18 cellular contexts compared by ENCODE assay signal in the genomic region with DNA sequence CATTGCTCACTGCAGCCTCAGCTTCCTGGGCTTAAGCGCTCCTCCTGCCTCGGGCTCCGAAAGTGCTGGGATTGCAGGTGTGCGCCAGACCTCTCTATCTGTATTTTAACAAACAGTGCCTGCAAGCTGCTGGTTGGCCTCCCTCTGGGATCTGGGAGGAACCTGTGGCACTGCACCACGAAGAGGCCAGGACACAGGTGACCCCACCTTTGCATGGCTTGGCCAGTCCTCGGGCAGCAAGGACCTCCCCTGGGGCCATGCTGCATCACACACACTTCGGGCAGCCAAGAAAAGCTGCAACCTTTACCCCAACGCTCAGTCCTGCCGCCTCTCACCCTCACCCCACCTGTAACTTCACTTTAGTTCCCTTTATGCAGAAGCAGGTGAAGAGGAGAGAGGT.
"Had no signal": no experiment of that assay in that cellular context is flagged by ENCODE, and none has a peak within 500 bp of the region (broad histone marks: within the 10 kb centered on the region; RNA-seq: fewer than 3 reads in every experiment).

No MANE protein-coding gene starts in this region.

- H3K4me3 ChIP-seq: colonic mucosa, hepatocyte, mucosa of descending colon, smooth muscle cell, thoracic aorta, transverse colon had no signal

- H3K4me1 Mint-ChIP-seq: naive thymus-derived CD8-positive, alpha-beta T cell had no signal

- H3K9me3 ChIP-seq: colonic mucosa, mucosa of descending colon, neutrophil, thoracic aorta, transverse colon had no signal

- DNase-seq: cerebellar nuclear complex; colonic mucosa; dermis blood vessel endothelial cell; erythroblast; foreskin keratinocyte; kidney; left cardiac atrium; mammary epithelial cell; mucosa of descending colon; naive thymus-derived CD8-positive, alpha-beta T cell; right cardiac atrium; stimulated activated CD4-positive, alpha-beta T cell treated with anti-CD3 and anti-CD28 coated beads, Interleukin-2, amount 100 ng/mL, for 48 hours; stimulated activated naive CD8-positive, alpha-beta T cell treated with anti-CD3 and anti-CD28 coated beads, Interleukin-15, Interleukin-2, amounts not matched to agents 100 U/mL and 50 U/mL, for 24 hours; transverse colon had no signal

- H3K27me3 ChIP-seq: colonic mucosa, foreskin keratinocyte, hepatocyte, neutrophil, transverse colon had no signal

- H3K36me3 ChIP-seq: colonic mucosa, neutrophil, transverse colon had no signal

- H3K4me3 Mint-ChIP-seq: naive thymus-derived CD8-positive, alpha-beta T cell had no signal

- H3K4me1 ChIP-seq: colonic mucosa, foreskin keratinocyte had no signal

- ATAC-seq: foreskin keratinocyte; left cardiac atrium; mucosa of descending colon; naive thymus-derived CD8-positive, alpha-beta T cell; right cardiac atrium; stimulated activated naive CD8-positive, alpha-beta T cell treated with anti-CD3 and anti-CD28 coated beads, Interleukin-15, Interleukin-2, amounts not matched to agents 100 U/mL and 50 U/mL, for 24 hours had no signal

- H3K27ac ChIP-seq: colonic mucosa, hepatocyte, neutrophil had no signal

- H3K9me3 Mint-ChIP-seq: naive thymus-derived CD8-positive, alpha-beta T cell had no signal

- H3K36me3 Mint-ChIP-seq: naive thymus-derived CD8-positive, alpha-beta T cell had no signal
